Comparison of ENCODE assay signal across 30 cellular contexts in the genomic region with DNA sequence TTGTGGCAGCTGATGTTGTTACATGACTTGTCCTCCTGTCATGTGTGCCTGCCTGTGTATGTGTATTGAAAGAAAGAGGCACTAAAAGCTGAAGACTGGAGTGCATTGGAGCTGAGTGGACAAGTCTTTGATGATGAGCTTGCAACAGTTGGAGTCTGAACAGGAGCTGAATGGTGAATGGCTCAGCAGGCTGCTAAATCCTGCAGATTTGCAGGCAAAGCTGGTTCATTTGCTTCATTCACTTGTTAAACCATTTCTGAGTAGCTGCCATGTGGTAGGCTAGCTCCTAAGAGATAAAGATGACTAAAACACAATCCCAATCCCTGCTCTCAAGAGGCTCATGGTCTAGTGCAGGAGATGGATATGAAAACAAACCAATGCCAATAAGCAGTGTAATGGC.
"Had no signal": no experiment of that assay in that cellular context is flagged by ENCODE, and none has a peak within 500 bp of the region (broad histone marks: within the 10 kb centered on the region; RNA-seq: fewer than 3 reads in every experiment).

No MANE protein-coding gene starts in this region.

- H3K9me3 ChIP-seq: left lung, lower lobe of right lung, pancreas, prostate gland, testis, thyroid gland, transverse colon, upper lobe of left lung, vagina had no signal

- H3K36me3 ChIP-seq: left lung, lower lobe of right lung, pancreas, prostate gland, stomach, thyroid gland, transverse colon, upper lobe of left lung, vagina had no signal

- H3K4me1 Mint-ChIP-seq: immature natural killer cell; naive thymus-derived CD8-positive, alpha-beta T cell; nephron; stimulated activated naive B cell treated with anti-CD40 and anti-IgM and Interleukin-4, amounts not matched to agents 10 μg/mL and 1 μg/mL and 100 μg/mL, for 72 hours had no signal

- H3K4me1 ChIP-seq: left lung, lower lobe of right lung, pancreas, prostate gland, stomach, testis, thyroid gland, transverse colon, upper lobe of left lung, vagina had no signal

- H3K27ac Mint-ChIP-seq: immature natural killer cell; naive thymus-derived CD8-positive, alpha-beta T cell; nephron; stimulated activated naive B cell treated with anti-CD40 and anti-IgM and Interleukin-4, amounts not matched to agents 10 μg/mL and 1 μg/mL and 100 μg/mL, for 72 hours had no signal

- H3K4me3 ChIP-seq: left lung, lower lobe of right lung, pancreas, prostate gland, skin epidermis, stomach, testis, thyroid gland, transverse colon, upper lobe of left lung, vagina had no signal

- H3K27ac ChIP-seq: left lung, lower lobe of right lung, pancreas, prostate gland, skin epidermis, stomach, testis, thyroid gland, transverse colon, upper lobe of left lung, vagina had no signal

- H3K4me3 Mint-ChIP-seq: immature natural killer cell; naive thymus-derived CD8-positive, alpha-beta T cell; nephron; stimulated activated naive B cell treated with anti-CD40 and anti-IgM and Interleukin-4, amounts not matched to agents 10 μg/mL and 1 μg/mL and 100 μg/mL, for 72 hours had no signal

- H3K36me3 Mint-ChIP-seq: immature natural killer cell; stimulated activated naive B cell treated with anti-CD40 and anti-IgM and Interleukin-4, amounts not matched to agents 10 μg/mL and 1 μg/mL and 100 μg/mL, for 72 hours had no signal

- H3K9me3 Mint-ChIP-seq: immature natural killer cell had no signal

- DNase-seq: hypothalamus; immature natural killer cell; kidney; left colon; left lung; lower lobe of right lung; mammary epithelial cell; mesenchymal stem cell; naive thymus-derived CD8-positive, alpha-beta T cell; nucleus accumbens; pancreas; posterior cingulate gyrus; retina; right cardiac atrium; stimulated activated CD4-positive, alpha-beta T cell treated with anti-CD3 and anti-CD28 coated beads, Interleukin-12 subunit alpha, Interleukin-12 subunit beta, amount 100 ng/mL, for 4 hours; stimulated activated CD4-positive, alpha-beta T cell treated with anti-CD3 and anti-CD28 coated beads, Interleukin-15, amount 100 ng/mL, for 24 hours; stimulated activated CD4-positive, alpha-beta T cell treated with anti-CD3 and anti-CD28 coated beads, Interleukin-2, amount 100 ng/mL, for 24 hours; stimulated activated CD4-positive, alpha-beta T cell treated with anti-CD3 and anti-CD28 coated beads, Interleukin-4, amount 100 ng/mL, for 1 hour; stimulated activated naive B cell treated with anti-CD40 and anti-IgM and Interleukin-4, amounts not matched to agents 10 μg/mL and 1 μg/mL and 100 μg/mL, for 72 hours; stimulated activated naive CD8-positive, alpha-beta T cell treated with anti-CD3 and anti-CD28 coated beads, Interleukin-15, Interleukin-2, amounts not matched to agents 100 U/mL and 50 U/mL, for 24 hours; stomach; testis; thyroid gland; transverse colon; upper lobe of left lung had no signal

- H3K27me3 ChIP-seq: testis, thyroid gland, transverse colon, upper lobe of left lung, vagina had no signal

- ATAC-seq: left colon; left lung; lower lobe of right lung; naive thymus-derived CD8-positive, alpha-beta T cell; pancreas; right cardiac atrium; sciatic nerve; stimulated activated naive B cell treated with anti-CD40 and anti-IgM and Interleukin-4, amounts not matched to agents 10 μg/mL and 1 μg/mL and 100 μg/mL, for 72 hours; stimulated activated naive CD8-positive, alpha-beta T cell treated with anti-CD3 and anti-CD28 coated beads, Interleukin-15, Interleukin-2, amounts not matched to agents 100 U/mL and 50 U/mL, for 24 hours had no signal
